ENCODE assay signal across 24 cellular contexts in the genomic region with DNA sequence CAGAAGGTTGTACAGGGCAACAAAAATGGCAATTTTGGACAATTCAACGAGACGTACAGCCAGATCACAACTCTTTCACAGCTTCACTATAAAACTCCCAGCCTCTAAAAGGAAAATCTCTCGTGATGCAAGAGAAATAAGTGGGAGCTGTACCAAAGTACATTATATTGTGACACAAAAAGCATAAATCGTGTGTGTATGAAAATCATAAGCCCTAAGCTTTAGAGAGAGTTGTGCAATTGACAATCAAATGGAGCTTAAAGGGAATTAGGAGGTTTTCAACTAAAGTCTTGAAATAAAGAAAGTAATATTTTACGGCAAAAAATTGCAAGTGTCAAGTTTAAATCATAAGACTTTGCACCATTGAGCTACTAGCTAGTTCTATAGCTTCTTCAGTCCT.
"Had no signal": no experiment of that assay in that cellular context is flagged by ENCODE, and none has a peak within 500 bp of the region (broad histone marks: within the 10 kb centered on the region; RNA-seq: fewer than 3 reads in every experiment).

No MANE protein-coding gene starts in this region.

- H3K4me1 ChIP-seq: foreskin keratinocyte had no signal

- H3K4me3 Mint-ChIP-seq: mesothelial cell of epicardium had no signal

- H3K27ac Mint-ChIP-seq: mesothelial cell of epicardium had no signal

- FAIRE-seq: colon, endothelial cell of umbilical vein, frontal cortex, islet of Langerhans, keratinocyte had no signal

- DNase-seq: dermis blood vessel endothelial cell; dorsolateral prefrontal cortex; effector CD4-positive, alpha-beta T cell; effector memory CD4-positive, alpha-beta T cell; foreskin keratinocyte; glutamatergic neuron; head of caudate nucleus; heart right ventricle; hippocampal formation; left cardiac atrium; left lung; left ventricle myocardium superior; lower lobe of right lung; mesenchymal stem cell; mucosa of descending colon had no signal

- H3K36me3 Mint-ChIP-seq: mesothelial cell of epicardium had no signal

- H3K9me3 ChIP-seq: esophagus muscularis mucosa, gastroesophageal sphincter, heart right ventricle, left lung, lower lobe of right lung, mucosa of descending colon had no signal

- H3K4me3 ChIP-seq: coronary artery, esophagus muscularis mucosa, gastroesophageal sphincter, heart right ventricle, left lung, lower lobe of right lung, mucosa of descending colon had no signal

- H3K27ac ChIP-seq: coronary artery, esophagus muscularis mucosa, foreskin keratinocyte, gastroesophageal sphincter, heart right ventricle, left lung, lower lobe of right lung had no signal

- H3K36me3 ChIP-seq: esophagus muscularis mucosa, gastroesophageal sphincter, heart right ventricle, left lung, lower lobe of right lung had no signal

- ATAC-seq: foreskin keratinocyte, gastroesophageal sphincter, heart right ventricle, left cardiac atrium, left lung, left ventricle myocardium superior, lower lobe of right lung, mucosa of descending colon had no signal
